Comparison of ENCODE assay signal across 12 cellular contexts in genomic region chr3:6861331-6861988, GRCh38. TPM values are rescaled to one million over a fixed set of nuclear protein-coding genes. Genes with fewer than 3 reads are reported as not detected.
DNase-seq lines count a peak whose midpoint lies in the region; ATAC-seq and TF ChIP-seq lines count a peak whose summit lies in the region.
"Had no signal": no experiment of that assay in that cellular context is flagged by ENCODE, and none has a peak within 500 bp of the region (broad histone marks: within the 10 kb centered on the region; RNA-seq: fewer than 3 reads in every experiment).

No MANE protein-coding gene starts in this region.

- intact Hi-C loops in activated CD8-positive, alpha-beta T cell treated with anti-CD3 and anti-CD28 coated beads for 36 hours (cut with micrococcal nuclease), result no loop called here

- H3K4me3 ChIP-seq in hepatocyte (peak overlapping the region; percentile 54), parathyroid adenoma (ENCODE audit: low read depth, low read length) (peak overlapping the region; percentile 23)
- H3K4me3 ChIP-seq: BLaER1 treated with 17β-estradiol and CSF1 and Interleukin-3, amounts not matched to agents 10 nM and 100 nM had no signal

- no peaks in the 10 kb centered on the region for H3K9me3 ChIP-seq in hepatocyte (ENCODE audit: low read depth)
- H3K9me3 ChIP-seq in parathyroid adenoma (ENCODE audit: control insufficient read depth, low read length), result no peaks in the 10 kb centered on the region

- POLR2A ChIA-PET in GM10248 (lab: Yijun Ruan, JAX), result no interaction called here
- POLR2A ChIA-PET in activated CD8-positive, alpha-beta T cell treated with anti-CD3 and anti-CD28 coated beads for 36 hours (lab: Charles Lee), result no interaction called here

- H3K27ac Mint-ChIP-seq in activated CD8-positive, alpha-beta T cell treated with anti-CD3 and anti-CD28 coated beads for 36 hours, result no peak overlapping the region
- H3K27ac Mint-ChIP-seq: T-helper 2 cell treated with Interferon-gamma antibody and Interleukin-4, amounts not matched to agents 5 μg/mL and 100 μg/mL, for 36 hours had no signal

- WGBS in hepatocyte (ENCODE audit: low lambda C conversion rate, missing lambda C conversion rate), result 1% methylated on average over 54 of the region's 60 CpGs

- H3K9ac ChIP-seq in parathyroid adenoma, result no peak overlapping the region
- H3K9ac ChIP-seq: BLaER1 treated with 17β-estradiol and CSF1 and Interleukin-3, amounts not matched to agents 10 nM and 100 nM had no signal

- H4K20me1 ChIP-seq in hepatocyte (ENCODE audit: insufficient read depth, poor library complexity, severe bottlenecking), result peaks cover 3% of the 10 kb centered on the region
- H4K20me1 ChIP-seq: BLaER1 treated with 17β-estradiol and CSF1 and Interleukin-3, amounts not matched to agents 10 nM and 100 nM had no signal

- H3K27me3 ChIP-seq in hepatocyte (peaks cover 74% of the 10 kb centered on the region), parathyroid adenoma (ENCODE audit: control insufficient read depth, insufficient read depth, low read length) (no peaks in the 10 kb centered on the region)
- H3K27me3 ChIP-seq: BLaER1 treated with 17β-estradiol and CSF1 and Interleukin-3, amounts not matched to agents 10 nM and 100 nM had no signal

- H3K36me3 Mint-ChIP-seq in activated CD8-positive, alpha-beta T cell treated with anti-CD3 and anti-CD28 coated beads for 36 hours (ENCODE audit: low read depth), result no peaks in the 10 kb centered on the region

- DNase-seq in GM10248 (ENCODE audit: extremely low spot score), result peak; percentile 10
- peak; percentile 7 for DNase-seq in NCI-H748 treated with DMSO at 0.1 percent for 48 hours (lab: John Stamatoyannopoulos, UW)
- DNase-seq in hepatocyte (ENCODE audit: low spot score), result peak; percentile 23
- DNase-seq in T-helper 2 cell, result no peak
- no peak for DNase-seq in activated CD8-positive, alpha-beta T cell treated with anti-CD3 and anti-CD28 coated beads for 36 hours
- no peak for DNase-seq in germinal center (ENCODE audit: low spot score)
- DNase-seq: MM.1S had no signal

- CTCF ChIA-PET in GM10248 (lab: Yijun Ruan, JAX), result no interaction called here
- CTCF ChIA-PET in activated CD8-positive, alpha-beta T cell treated with anti-CD3 and anti-CD28 coated beads for 36 hours (lab: Charles Lee), result no interaction called here

- H3K4me2 ChIP-seq in hepatocyte (peak overlapping the region; percentile 93), parathyroid adenoma (ENCODE audit: low read length) (peak overlapping the region; percentile 68)
- H3K4me2 ChIP-seq: BLaER1 treated with 17β-estradiol and CSF1 and Interleukin-3, amounts not matched to agents 10 nM and 100 nM had no signal

- TF ChIP-seq POLR2A in GM18505 (IDR thresholded peaks at IDR 0.05; ENCODE audit: borderline replicate concordance, extremely low read depth, insufficient read depth, insufficient read length), result no peak

- H2AFZ ChIP-seq in hepatocyte, result peak overlapping the region; percentile 56
- H2AFZ ChIP-seq in parathyroid adenoma, result no peak overlapping the region

- no peak for ATAC-seq in GM18505 (IDR thresholded peaks at IDR 0.05; ENCODE audit: unreplicated experiment)
- no peak for ATAC-seq in activated CD8-positive, alpha-beta T cell treated with anti-CD3 and anti-CD28 coated beads for 36 hours

- TF ChIP-seq CTCF in GM10248 (IDR thresholded peaks at IDR 0.05; ENCODE audit: control extremely low read depth, extremely low read depth, low read depth, missing control alignments) (no peak), hepatocyte (IDR thresholded peaks at IDR 0.05; ENCODE audit: poor library complexity) (no peak), parathyroid adenoma (IDR thresholded peaks at IDR 0.05) (no peak)
- TF ChIP-seq CTCF in activated CD8-positive, alpha-beta T cell treated with anti-CD3 and anti-CD28 coated beads for 36 hours (IDR thresholded peaks at IDR 0.05), result no peak

- H3K4me1 Mint-ChIP-seq in activated CD8-positive, alpha-beta T cell treated with anti-CD3 and anti-CD28 coated beads for 36 hours (ENCODE audit: low read depth), result no peaks in the 10 kb centered on the region

- no peaks in the 10 kb centered on the region for H3K9me2 ChIP-seq in hepatocyte (replicated peaks; ENCODE audit: insufficient read depth)

- H3K79me2 ChIP-seq in hepatocyte, result no peaks in the 10 kb centered on the region
- H3K79me2 ChIP-seq in parathyroid adenoma, result no peaks in the 10 kb centered on the region

- no peaks in the 10 kb centered on the region for H3K36me3 ChIP-seq in hepatocyte (replicated peaks; ENCODE audit: insufficient read depth, low read depth)
- H3K36me3 ChIP-seq in parathyroid adenoma (ENCODE audit: control insufficient read depth, insufficient read depth, low read length), result no peaks in the 10 kb centered on the region
- H3K36me3 ChIP-seq: BLaER1 treated with 17β-estradiol and CSF1 and Interleukin-3, amounts not matched to agents 10 nM and 100 nM had no signal

- H3K27me3 Mint-ChIP-seq in activated CD8-positive, alpha-beta T cell treated with anti-CD3 and anti-CD28 coated beads for 36 hours, result peaks cover 15% of the 10 kb centered on the region

- no peaks in the 10 kb centered on the region for H3K4me1 ChIP-seq in hepatocyte (ENCODE audit: insufficient read depth)
- H3K4me1 ChIP-seq in parathyroid adenoma, result no peaks in the 10 kb centered on the region
- H3K4me1 ChIP-seq: BLaER1 treated with 17β-estradiol and CSF1 and Interleukin-3, amounts not matched to agents 10 nM and 100 nM had no signal

- no peak overlapping the region for H3K4me3 Mint-ChIP-seq in activated CD8-positive, alpha-beta T cell treated with anti-CD3 and anti-CD28 coated beads for 36 hours
- H3K4me3 Mint-ChIP-seq: T-helper 2 cell treated with Interferon-gamma antibody and Interleukin-4, amounts not matched to agents 5 μg/mL and 100 μg/mL, for 36 hours had no signal

- H3K27ac ChIP-seq in hepatocyte, result no peak overlapping the region
- no peak overlapping the region for H3K27ac ChIP-seq in parathyroid adenoma
- H3K27ac ChIP-seq: BLaER1 treated with 17β-estradiol and CSF1 and Interleukin-3, amounts not matched to agents 10 nM and 100 nM had no signal

- H3K9me3 Mint-ChIP-seq in activated CD8-positive, alpha-beta T cell treated with anti-CD3 and anti-CD28 coated beads for 36 hours, result no peaks in the 10 kb centered on the region

RNA-seq across cellular contexts. Expression of gene GRM7, which starts 0.5 kb away (rescaled TPM):
- 2.7 and 2.9 TPM in 2 replicates for total RNA-seq in hepatocyte
- 0.95 and 1.7 TPM in 2 replicates for polyA plus RNA-seq in hepatocyte
- not detected for total RNA-seq in activated CD8-positive, alpha-beta T cell treated with anti-CD3 and anti-CD28 coated beads for 36 hours
- total RNA-seq: esophagus mucosa had no signal

Comparison
In these comparisons a context has a peak if more than half of its experiments do, and no peak if none do; other contexts are left out.
1. DNase-seq: peak in GM10248 (single experiment), NCI-H748 treated with DMSO at 0.1 percent for 48 hours (single experiment) and hepatocyte (single experiment); none in T-helper 2 cell (0 of 5), activated CD8-positive, alpha-beta T cell treated with anti-CD3 and anti-CD28 coated beads for 36 hours (single experiment) and germinal center (single experiment).